ENCODE assay signal across 7 cellular contexts in the genomic region with DNA sequence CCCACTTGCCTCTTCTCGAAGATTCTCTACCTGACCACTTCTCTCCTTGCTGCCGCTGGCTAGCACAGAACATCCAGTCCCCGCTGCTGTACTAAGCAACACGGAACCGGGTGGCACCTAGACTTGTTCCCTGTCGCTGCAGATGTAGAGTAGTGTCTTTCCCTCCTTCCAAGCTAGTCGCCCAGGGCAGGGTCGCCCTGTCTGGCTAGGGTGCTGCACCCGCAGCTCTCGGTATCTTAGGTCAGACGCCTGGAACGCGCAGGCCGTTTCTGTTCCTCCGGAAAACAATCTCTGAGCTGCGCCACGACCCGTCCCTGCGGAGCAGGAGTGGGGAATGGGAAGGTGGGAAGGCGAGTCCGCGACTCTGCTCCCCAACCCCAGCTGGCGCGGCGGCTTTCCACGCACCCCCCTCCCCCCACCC. TPM values are rescaled to one million over a fixed set of nuclear protein-coding genes. Genes with fewer than 3 reads are reported as not detected.
A peak's percentile ranks its signal among the peaks of the same experiment; 100 is the strongest.
DNase-seq lines count a peak whose midpoint lies in the region; ATAC-seq and TF ChIP-seq lines count a peak whose summit lies in the region.

No MANE protein-coding gene starts in this region.

- H3K27me3 ChIP-seq in mucosa of rectum (ENCODE audit: control insufficient read depth in 2 of 2, insufficient read depth in 2 of 2, low read length in 2 of 2) = no peaks in the 10 kb centered on the region
- no peaks in the 10 kb centered on the region for H3K27me3 ChIP-seq in vagina

- H3K36me3 Mint-ChIP-seq in dendritic cell treated with granulocyte-macrophage colony-stimulating factor and Interleukin-4, amounts not matched to agents 40 ng/mL and 50 ng/mL, for 4 days (ENCODE audit: low read depth) = peaks cover 35% of the 10 kb centered on the region

- H3K9ac ChIP-seq in mucosa of rectum (ENCODE audit: low read depth in 1 of 2, low read length in 2 of 2) = peak overlapping the region; percentile 79 to 97

- ATAC-seq in GM18520 (IDR thresholded peaks at IDR 0.05; ENCODE audit: unreplicated experiment) = no peak

- peak overlapping the region; percentile 92 for H3K4me3 Mint-ChIP-seq in dendritic cell treated with granulocyte-macrophage colony-stimulating factor and Interleukin-4, amounts not matched to agents 40 ng/mL and 50 ng/mL, for 4 days

- H3K9me3 ChIP-seq in OCI-LY7 (ENCODE audit: low read length) (no peaks in the 10 kb centered on the region), mucosa of rectum (ENCODE audit: control insufficient read depth in 2 of 2, low read length in 2 of 2) (no peaks in the 10 kb centered on the region), vagina (no peaks in the 10 kb centered on the region)

- H3K9me2 ChIP-seq in OCI-LY7 (ENCODE audit: insufficient read depth, low read length) = no peaks in the 10 kb centered on the region

- peak overlapping the region; percentile 67 for H3K4me3 ChIP-seq in OCI-LY7 (ENCODE audit: low read depth, low read length, poor library complexity, severe bottlenecking)
- H3K4me3 ChIP-seq in mucosa of rectum (ENCODE audit: low read length in 2 of 2) = peak overlapping the region; percentile 71 to 94
- peak overlapping the region; percentile 67 to 70 for H3K4me3 ChIP-seq in vagina

- H3K36me3 ChIP-seq in OCI-LY7 (ENCODE audit: insufficient read depth, low read length) = no peaks in the 10 kb centered on the region
- H3K36me3 ChIP-seq in mucosa of rectum (ENCODE audit: control insufficient read depth in 2 of 2, insufficient read depth in 2 of 2, low read length in 2 of 2) = peaks cover 0 to 14% of the 10 kb centered on the region in 2 donors
- peaks cover 0 to 7% of the 10 kb centered on the region in 2 donors for H3K36me3 ChIP-seq in vagina

- DNase-seq in GM20000 (ENCODE audit: low spot score) = peak; percentile 54
- no peak for DNase-seq in OCI-LY7 (ENCODE audit: low spot score)
- peak in 1 of 2 donors; percentile 90 for DNase-seq in vagina (ENCODE audit: extremely low spot score in 2 of 2)
- DNase-seq in DMS153 treated with DMSO at 0.1 percent for 48 hours (lab: John Stamatoyannopoulos, UW; ENCODE audit: unreplicated experiment) = no peak

- no peaks in the 10 kb centered on the region for H4K20me1 ChIP-seq in OCI-LY7 (ENCODE audit: insufficient read depth, low read length)

- peak overlapping the region; percentile 90 for H3K27ac Mint-ChIP-seq in dendritic cell treated with granulocyte-macrophage colony-stimulating factor and Interleukin-4, amounts not matched to agents 40 ng/mL and 50 ng/mL, for 4 days

- no peaks in the 10 kb centered on the region for H3K79me2 ChIP-seq in OCI-LY7 (ENCODE audit: insufficient read depth, low read depth, low read length)

- H2AFZ ChIP-seq in OCI-LY7 (ENCODE audit: low read length) = no peak overlapping the region

- POLR2A ChIA-PET in OCI-LY7 (lab: Charles Lee) = no interaction called here

- no TSS peak for BruUV-seq in OCI-LY7 (replicated peaks; lab: Mats Ljungman, UMichigan)

- no peak for TF ChIP-seq POLR2A in vagina (IDR thresholded peaks at IDR 0.05)

- H3K4me1 Mint-ChIP-seq in dendritic cell treated with granulocyte-macrophage colony-stimulating factor and Interleukin-4, amounts not matched to agents 40 ng/mL and 50 ng/mL, for 4 days (ENCODE audit: low read depth) = peaks cover 49% of the 10 kb centered on the region

- intact Hi-C loops in OCI-LY7 (cut with micrococcal nuclease; ENCODE audit: unreplicated experiment) = no loop called here
- intact Hi-C loops in dendritic cell treated with granulocyte-macrophage colony-stimulating factor and Interleukin-4, amounts not matched to agents 40 ng/mL and 50 ng/mL, for 4 days (cut with micrococcal nuclease) = loop anchor here (5.0 kb wide), 2 partner anchors 70 to 195 kb away; partner anchors contain the start of genes PTPN9 and SIN3A
- intact Hi-C loops in vagina (cut with DNase I) = no loop called here

- peak overlapping the region; percentile 70 for H3K4me2 ChIP-seq in OCI-LY7 (ENCODE audit: low read length)

- H3K9me3 Mint-ChIP-seq in dendritic cell treated with granulocyte-macrophage colony-stimulating factor and Interleukin-4, amounts not matched to agents 40 ng/mL and 50 ng/mL, for 4 days = no peaks in the 10 kb centered on the region

- peaks cover 12% of the 10 kb centered on the region for H3K27me3 Mint-ChIP-seq in dendritic cell treated with granulocyte-macrophage colony-stimulating factor and Interleukin-4, amounts not matched to agents 40 ng/mL and 50 ng/mL, for 4 days

- TF ChIP-seq CTCF in GM20000 (IDR thresholded peaks at IDR 0.05; ENCODE audit: extremely low read depth, missing control alignments) (no peak), OCI-LY7 (conservative IDR thresholded peaks at IDR 0.05; ENCODE audit: low read length) (no peak), vagina (IDR thresholded peaks at IDR 0.05) (no peak)

- H3K4me1 ChIP-seq in OCI-LY7 (ENCODE audit: insufficient read depth, low read length, poor library complexity, severe bottlenecking) = peaks cover 12% of the 10 kb centered on the region
- H3K4me1 ChIP-seq in mucosa of rectum (ENCODE audit: control insufficient read depth in 2 of 2, insufficient read depth in 2 of 2, low read length in 2 of 2) = peaks cover 43 to 44% of the 10 kb centered on the region in 2 donors
- H3K4me1 ChIP-seq in vagina = peaks cover 51% of the 10 kb centered on the region

- CTCF ChIA-PET in OCI-LY7 (lab: Charles Lee; ENCODE audit: unreplicated experiment) = no interaction called here

- no peak overlapping the region for H3K27ac ChIP-seq in OCI-LY7 (ENCODE audit: low read depth, low read length, poor library complexity, severe bottlenecking)
- H3K27ac ChIP-seq in mucosa of rectum (ENCODE audit: low read depth in 2 of 2, low read length in 2 of 2) = peak overlapping the region; percentile 93
- H3K27ac ChIP-seq in vagina = peak overlapping the region; percentile 93

RNA-seq across cellular contexts. Expression of gene SNX33, which starts 0.8 kb away (rescaled TPM):
- total RNA-seq in OCI-LY7 (2014; rRNA removed; shearing (Covaris generic)) = 0.05 and 0.09 TPM in 2 replicates
- 0.31 and 0.38 TPM in 2 replicates for total RNA-seq in OCI-LY7 (2022)
- 23.6 TPM for total RNA-seq in vagina

RNA-seq across cellular contexts. Expression of gene IMP3, which starts 6.9 kb away (rescaled TPM):
- total RNA-seq in OCI-LY7 (2014; rRNA removed; shearing (Covaris generic)) = 135 and 174 TPM in 2 replicates
- total RNA-seq in OCI-LY7 (2022) (91.2 and 101 TPM in 2 replicates), vagina (109 TPM)

RNA-seq across cellular contexts. Expression of gene SNUPN, which starts 21.4 kb away (rescaled TPM):
- 32.4 and 44.4 TPM in 2 replicates for total RNA-seq in OCI-LY7 (2014; rRNA removed; shearing (Covaris generic))
- total RNA-seq in OCI-LY7 (2022) (69.4 and 71.1 TPM in 2 replicates), vagina (21.9 TPM)

Comparison
In these comparisons a context has a peak if more than half of its experiments do, and no peak if none do; other contexts are left out.
1. RNA of gene SNX33, which starts 0.8 kb away (total RNA-seq): 23.6 TPM in vagina (single experiment); 0.05 to 0.38 TPM in OCI-LY7; every median in the first group is over 10 times any median in the second.
2. Peak in every context shown above with its lines, with median percentiles within 50 percentile points of each other: H3K4me3 ChIP-seq.